14 cellular contexts compared by ENCODE assay signal in genomic region chr4:84920591-84920990, GRCh38. TPM values are rescaled to one million over a fixed set of nuclear protein-coding genes. Genes with fewer than 3 reads are reported as not detected.
DNase-seq lines count a peak whose midpoint lies in the region; ATAC-seq and TF ChIP-seq lines count a peak whose summit lies in the region.
"Had no signal": no experiment of that assay in that cellular context is flagged by ENCODE, and none has a peak within 500 bp of the region (broad histone marks: within the 10 kb centered on the region; RNA-seq: fewer than 3 reads in every experiment).

No MANE protein-coding gene starts in this region.

- TF ChIP-seq CTCF in CD14-positive monocyte (IDR thresholded peaks at IDR 0.05) (no peak), hepatocyte (IDR thresholded peaks at IDR 0.05; ENCODE audit: poor library complexity) (no peak)

- peaks cover 69% of the 10 kb centered on the region for H3K79me2 ChIP-seq in hepatocyte

- peaks cover 12 to 27% of the 10 kb centered on the region in 2 donors for H3K36me3 Mint-ChIP-seq in CD14-positive monocyte
- H3K36me3 Mint-ChIP-seq in natural killer cell treated with Interleukin-12 subunit alpha and Interleukin-12 subunit beta and Interleukin-15 and Interleukin-18, amount 100 ng/mL, for 72 hours, result no peaks in the 10 kb centered on the region
- H3K36me3 Mint-ChIP-seq: memory B cell; stimulated activated memory B cell treated with anti-CD40 and anti-IgM and Interleukin-4, amounts not matched to agents 10 μg/mL and 1 μg/mL and 100 μg/mL, for 72 hours had no signal

- intact Hi-C loops in CD14-positive monocyte (cut with micrococcal nuclease), result no loop called here

- no peaks in the 10 kb centered on the region for H3K27me3 Mint-ChIP-seq in CD14-positive monocyte (ENCODE audit: low read depth in 3 of 3)
- no peaks in the 10 kb centered on the region for H3K27me3 Mint-ChIP-seq in natural killer cell treated with Interleukin-12 subunit alpha and Interleukin-12 subunit beta and Interleukin-15 and Interleukin-18, amount 100 ng/mL, for 72 hours
- H3K27me3 Mint-ChIP-seq: memory B cell had no signal

- no peak overlapping the region for H2AFZ ChIP-seq in hepatocyte

- H3K36me3 ChIP-seq in MG63 (no peaks in the 10 kb centered on the region; the same call in 1 of the 2 replicates), hepatocyte (replicated peaks; ENCODE audit: insufficient read depth, low read depth) (no peaks in the 10 kb centered on the region)

- H3K4me1 ChIP-seq in hepatocyte (ENCODE audit: insufficient read depth), result no peaks in the 10 kb centered on the region

- peaks cover 6% of the 10 kb centered on the region for H4K20me1 ChIP-seq in hepatocyte (ENCODE audit: insufficient read depth, poor library complexity, severe bottlenecking)

- no peak overlapping the region for H3K27ac ChIP-seq in hepatocyte

- H3K27me3 ChIP-seq in MG63, result no peaks in the 10 kb centered on the region
- H3K27me3 ChIP-seq in hepatocyte, result no peaks in the 10 kb centered on the region

- H3K4me3 ChIP-seq in MG63, result no peak overlapping the region
- no peak overlapping the region for H3K4me3 ChIP-seq in hepatocyte

- WGBS in hepatocyte (ENCODE audit: low lambda C conversion rate, missing lambda C conversion rate), result 95% methylated on average over 3 of the region's 3 CpGs

- H3K4me1 Mint-ChIP-seq in CD14-positive monocyte, result peaks cover 43% of the 10 kb centered on the region
- H3K4me1 Mint-ChIP-seq in natural killer cell treated with Interleukin-12 subunit alpha and Interleukin-12 subunit beta and Interleukin-15 and Interleukin-18, amount 100 ng/mL, for 72 hours (ENCODE audit: low read depth in 2 of 2), result no peaks in the 10 kb centered on the region
- H3K4me1 Mint-ChIP-seq: memory B cell; stimulated activated memory B cell treated with anti-CD40 and anti-IgM and Interleukin-4, amounts not matched to agents 10 μg/mL and 1 μg/mL and 100 μg/mL, for 72 hours had no signal

- peaks cover 0 to 4% (median 2%) of the 10 kb centered on the region in 7 donors for H3K9me3 Mint-ChIP-seq in CD14-positive monocyte
- H3K9me3 Mint-ChIP-seq in natural killer cell treated with Interleukin-12 subunit alpha and Interleukin-12 subunit beta and Interleukin-15 and Interleukin-18, amount 100 ng/mL, for 72 hours, result no peaks in the 10 kb centered on the region
- H3K9me3 Mint-ChIP-seq: activated naive CD4-positive, alpha-beta T cell treated with anti-CD3 and anti-CD28 coated beads for 36 hours; memory B cell; stimulated activated memory B cell treated with anti-CD40 and anti-IgM and Interleukin-4, amounts not matched to agents 10 μg/mL and 1 μg/mL and 100 μg/mL, for 72 hours had no signal

- H3K9me2 ChIP-seq in hepatocyte (replicated peaks; ENCODE audit: insufficient read depth), result no peaks in the 10 kb centered on the region

- H3K4me2 ChIP-seq in hepatocyte, result no peak overlapping the region

- H3K27ac Mint-ChIP-seq in CD14-positive monocyte, result peak overlapping the region in 5 of 7 donors; percentile 42 to 77 (median 62)
- no peak overlapping the region for H3K27ac Mint-ChIP-seq in natural killer cell treated with Interleukin-12 subunit alpha and Interleukin-12 subunit beta and Interleukin-15 and Interleukin-18, amount 100 ng/mL, for 72 hours
- H3K27ac Mint-ChIP-seq: activated naive CD4-positive, alpha-beta T cell treated with anti-CD3 and anti-CD28 coated beads for 36 hours; memory B cell; stimulated activated memory B cell treated with anti-CD40 and anti-IgM and Interleukin-4, amounts not matched to agents 10 μg/mL and 1 μg/mL and 100 μg/mL, for 72 hours had no signal

- H3K4me3 Mint-ChIP-seq in CD14-positive monocyte, result no peak overlapping the region
- H3K4me3 Mint-ChIP-seq in natural killer cell treated with Interleukin-12 subunit alpha and Interleukin-12 subunit beta and Interleukin-15 and Interleukin-18, amount 100 ng/mL, for 72 hours, result no peak overlapping the region
- H3K4me3 Mint-ChIP-seq: activated naive CD4-positive, alpha-beta T cell treated with anti-CD3 and anti-CD28 coated beads for 36 hours; memory B cell; stimulated activated memory B cell treated with anti-CD40 and anti-IgM and Interleukin-4, amounts not matched to agents 10 μg/mL and 1 μg/mL and 100 μg/mL, for 72 hours had no signal

- ATAC-seq in HG02623 (IDR thresholded peaks at IDR 0.05; ENCODE audit: unreplicated experiment) (no peak), HG03571 (IDR thresholded peaks at IDR 0.05; ENCODE audit: unreplicated experiment) (no peak)
- ATAC-seq in natural killer cell treated with Interleukin-12 subunit alpha and Interleukin-12 subunit beta and Interleukin-15 and Interleukin-18, amount 100 ng/mL, for 72 hours, result no peak
- ATAC-seq: stimulated activated memory B cell treated with anti-CD40 and anti-IgM and Interleukin-4, amounts not matched to agents 10 μg/mL and 1 μg/mL and 100 μg/mL, for 72 hours had no signal

- no peaks in the 10 kb centered on the region for H3K9me3 ChIP-seq in MG63
- H3K9me3 ChIP-seq in hepatocyte (ENCODE audit: low read depth), result no peaks in the 10 kb centered on the region

- no peak for DNase-seq in CD14-positive monocyte (ENCODE audit: low spot score)
- peak; percentile 3 for DNase-seq in MG63
- peak; percentile 72 for DNase-seq in dermis blood vessel endothelial cell
- DNase-seq in myocyte (ENCODE audit: low read depth), result peak; percentile 47
- no peak for DNase-seq in hepatocyte (ENCODE audit: low spot score)
- DNase-seq in natural killer cell treated with Interleukin-12 subunit alpha and Interleukin-12 subunit beta and Interleukin-15 and Interleukin-18, amount 100 ng/mL, for 72 hours (ENCODE audit: low spot score), result no peak
- DNase-seq: activated CD4-positive, alpha-beta T cell treated with anti-CD3 and anti-CD28 coated beads for 48 hours; activated naive CD4-positive, alpha-beta T cell treated with anti-CD3 and anti-CD28 coated beads for 36 hours; GOT3; NCI-H1436 treated with DMSO at 0.1 percent for 48 hours had no signal

RNA-seq across cellular contexts. Expression of gene WDFY3, which starts 45.9 kb away (rescaled TPM):
- 1 to 10 TPM; 5.6 to 5.9 TPM for polyA plus RNA-seq in CD14-positive monocyte
- 3.8 and 5.2 TPM in 2 replicates for total RNA-seq in MG63 (2014; rRNA removed; shearing (Covaris generic); ENCODE audit: low replicate concordance)
- 103 and 145 TPM in 2 replicates for total RNA-seq in dermis blood vessel endothelial cell
- 46.3 and 69.6 TPM in 2 replicates for total RNA-seq in myocyte
- polyA plus RNA-seq in myocyte (2012), result 25.0 TPM
- total RNA-seq in hepatocyte, result 47.6 and 55.9 TPM in 2 replicates
- polyA plus RNA-seq in hepatocyte, result 7.7 and 10.4 TPM in 2 replicates
- total RNA-seq in natural killer cell treated with Interleukin-12 subunit alpha and Interleukin-12 subunit beta and Interleukin-15 and Interleukin-18, amount 100 ng/mL, for 72 hours, result under 1 TPM; 0.21 to 0.59 TPM

Comparison
In these comparisons a context has a peak if more than half of its experiments do, and no peak if none do; other contexts are left out.
1. DNase-seq: peak in MG63 (single experiment), dermis blood vessel endothelial cell (single experiment) and myocyte (single experiment); none in CD14-positive monocyte (single experiment), hepatocyte (single experiment) and natural killer cell treated with Interleukin-12 subunit alpha and Interleukin-12 subunit beta and Interleukin-15 and Interleukin-18, amount 100 ng/mL, for 72 hours (single experiment).
2. H3K27ac Mint-ChIP-seq: peak in CD14-positive monocyte (5 of 7); none in natural killer cell treated with Interleukin-12 subunit alpha and Interleukin-12 subunit beta and Interleukin-15 and Interleukin-18, amount 100 ng/mL, for 72 hours (0 of 2).